In genomic region chr3:32321095-32321835, GRCh38 we compare ENCODE assay signal across 13 cellular contexts.
DNase-seq lines count a peak whose midpoint lies in the region; ATAC-seq and TF ChIP-seq lines count a peak whose summit lies in the region.
"Had no signal": no experiment of that assay in that cellular context is flagged by ENCODE, and none has a peak within 500 bp of the region (broad histone marks: within the 10 kb centered on the region; RNA-seq: fewer than 3 reads in every experiment).

No MANE protein-coding gene starts in this region.

- no peak overlapping the region for H3K4ac ChIP-seq in trophoblast cell (ENCODE audit: low read depth, low read length)

- peak overlapping the region; percentile 24 for H3K4me2 ChIP-seq in hepatocyte
- H3K4me2 ChIP-seq in trophoblast cell (ENCODE audit: low read length), result no peak overlapping the region

- no peak overlapping the region for H3K4me3 ChIP-seq in hepatocyte
- no peak overlapping the region for H3K4me3 ChIP-seq in trophoblast cell (ENCODE audit: low read depth, low read length)
- no peak overlapping the region for H3K4me3 ChIP-seq in left lung
- H3K4me3 ChIP-seq: SK-N-MC, skin epidermis had no signal

- CTCF ChIA-PET in WTC11 (lab: Charles Lee), result interaction anchor here (0.8 to 1.2 kb wide), 2 partner anchors 13 to 50 kb away, joined by 3 to 4 read pairs; no protein-coding TSS in a partner anchor

- 0 out of 2 replicates have a peak overlapping the region, but pooled peaks have one; percentile 4 for H3K4me3 Mint-ChIP-seq in WTC11

- intact Hi-C loops in left lung (cut with DNase I), result no loop called here

- no peak overlapping the region for H3K23ac ChIP-seq in trophoblast cell (ENCODE audit: low read length)

- peaks cover 8% of the 10 kb centered on the region for H3K4me1 ChIP-seq in hepatocyte (ENCODE audit: insufficient read depth)
- peaks cover 0 to 4% of the 10 kb centered on the region in 2 experiments for H3K4me1 ChIP-seq in trophoblast cell (ENCODE audit: control insufficient read depth in 1 of 2, insufficient read depth in 2 of 2, low read length in 2 of 2)
- H3K4me1 ChIP-seq in left lung, result no peaks in the 10 kb centered on the region

- DNase-seq in NCI-H1417 (lab: John Stamatoyannopoulos, UW), result peak in 2 of 3 experiments; percentile 12 to 51
- no peak for DNase-seq in NCI-H1417 treated with DMSO at 0.1 percent for 48 hours (lab: John Stamatoyannopoulos, UW)
- peak; percentile 48 for DNase-seq in WTC11 (ENCODE audit: low spot score)
- DNase-seq in hepatocyte (ENCODE audit: low spot score), result peak; percentile 28
- no peak for DNase-seq in trophoblast cell
- DNase-seq in left lung, result no peak
- DNase-seq in RPMI8226, result no peak
- DNase-seq: activated naive CD4-positive, alpha-beta T cell treated with Interleukin-2 at 50 U/mL for 16 hours; NK-92 treated with Interleukin-12 subunit alpha and Interleukin-12 subunit beta, amount 100 ng/mL, for 24 hours had no signal

- H2BK5ac ChIP-seq in trophoblast cell (ENCODE audit: low read depth, low read length, poor library complexity), result no peak overlapping the region

- H3K9me3 ChIP-seq in hepatocyte (ENCODE audit: low read depth), result no peaks in the 10 kb centered on the region
- H3K9me3 ChIP-seq in trophoblast cell (ENCODE audit: insufficient read depth, low read depth, low read length), result peaks cover 2% of the 10 kb centered on the region
- no peaks in the 10 kb centered on the region for H3K9me3 ChIP-seq in left lung

- H3K36me3 ChIP-seq in hepatocyte (replicated peaks; ENCODE audit: insufficient read depth, low read depth) (no peaks in the 10 kb centered on the region), trophoblast cell (ENCODE audit: control insufficient read depth in 1 of 2, insufficient read depth in 2 of 2, low read length in 2 of 2) (no peaks in the 10 kb centered on the region), left lung (no peaks in the 10 kb centered on the region)

- ATAC-seq in WTC11 (peak; percentile 66), HG03175 (IDR thresholded peaks at IDR 0.05; ENCODE audit: unreplicated experiment) (no peak), left lung (no peak)

- no peak overlapping the region for H2BK12ac ChIP-seq in trophoblast cell (ENCODE audit: low read length)

- H3K9me2 ChIP-seq in hepatocyte (replicated peaks; ENCODE audit: insufficient read depth), result no peaks in the 10 kb centered on the region

- H3K9ac ChIP-seq in trophoblast cell (ENCODE audit: low read length), result no peak overlapping the region

- H3K14ac ChIP-seq in trophoblast cell (ENCODE audit: low read length), result no peak overlapping the region

- peaks cover 52% of the 10 kb centered on the region for H3K4me1 Mint-ChIP-seq in WTC11

- H2AFZ ChIP-seq in hepatocyte (peak overlapping the region; percentile 26), trophoblast cell (ENCODE audit: insufficient read depth, low read length, poor library complexity) (peak overlapping the region; percentile 17)

- H3K36me3 Mint-ChIP-seq in WTC11, result no peaks in the 10 kb centered on the region

- H4K8ac ChIP-seq in trophoblast cell (ENCODE audit: low read depth, low read length), result no peak overlapping the region

- TF ChIP-seq CTCF in WTC11 (IDR thresholded peaks at IDR 0.05) (no peak), hepatocyte (IDR thresholded peaks at IDR 0.05; ENCODE audit: poor library complexity) (no peak), left lung (IDR thresholded peaks at IDR 0.05) (no peak)

- H3K79me2 ChIP-seq in hepatocyte (peaks cover 30% of the 10 kb centered on the region), trophoblast cell (ENCODE audit: control insufficient read depth, insufficient read depth, low read length, poor library complexity) (peaks cover 2% of the 10 kb centered on the region)

- no peaks in the 10 kb centered on the region for H3K27me3 ChIP-seq in hepatocyte
- no peaks in the 10 kb centered on the region for H3K27me3 ChIP-seq in trophoblast cell (ENCODE audit: insufficient read depth, low read length)
- H3K27me3 ChIP-seq in left lung, result no peaks in the 10 kb centered on the region

- peak overlapping the region; percentile 25 for H3K27ac Mint-ChIP-seq in WTC11

- no peaks in the 10 kb centered on the region for H3K9me3 Mint-ChIP-seq in WTC11

- POLR2A ChIA-PET in WTC11 (lab: Charles Lee), result no interaction called here

- no peak overlapping the region for H2AK5ac ChIP-seq in trophoblast cell (ENCODE audit: low read length)

- H3K27me3 Mint-ChIP-seq in WTC11 (ENCODE audit: low read depth), result no peaks in the 10 kb centered on the region

- H3K27ac ChIP-seq in hepatocyte, result peak overlapping the region; percentile 58
- H3K27ac ChIP-seq in trophoblast cell (ENCODE audit: low read depth, low read length), result no peak overlapping the region
- H3K27ac ChIP-seq in left lung, result no peak overlapping the region
- H3K27ac ChIP-seq: 22Rv1, SK-N-MC, skin epidermis had no signal

- peak overlapping the region; percentile 1 for H4K12ac ChIP-seq in trophoblast cell (ENCODE audit: low read depth, low read length)

- no peaks in the 10 kb centered on the region for H4K20me1 ChIP-seq in hepatocyte (ENCODE audit: insufficient read depth, poor library complexity, severe bottlenecking)

- H2BK120ac ChIP-seq in trophoblast cell (ENCODE audit: insufficient read depth, low read length, poor library complexity), result no peak overlapping the region

- H4K91ac ChIP-seq in trophoblast cell (ENCODE audit: low read depth, low read length), result no peak overlapping the region

- no peaks in the 10 kb centered on the region for H3K79me1 ChIP-seq in trophoblast cell (ENCODE audit: low read length)

- WGBS in hepatocyte (ENCODE audit: low lambda C conversion rate, missing lambda C conversion rate), result 44% methylated on average over 16 of the region's 16 CpGs
- no CpG with 5 or more reads among the region's 16 CpGs for WGBS in trophoblast cell (ENCODE audit: extremely low coverage, insufficient coverage, insufficient read length)

- no peak overlapping the region for H3K18ac ChIP-seq in trophoblast cell (ENCODE audit: low read length)

TF ChIP-seq in WTC11, 78 proteins besides CTCF, POLR2A, EP300 and RAD21:
- TF ChIP-seq, protein P1, sequence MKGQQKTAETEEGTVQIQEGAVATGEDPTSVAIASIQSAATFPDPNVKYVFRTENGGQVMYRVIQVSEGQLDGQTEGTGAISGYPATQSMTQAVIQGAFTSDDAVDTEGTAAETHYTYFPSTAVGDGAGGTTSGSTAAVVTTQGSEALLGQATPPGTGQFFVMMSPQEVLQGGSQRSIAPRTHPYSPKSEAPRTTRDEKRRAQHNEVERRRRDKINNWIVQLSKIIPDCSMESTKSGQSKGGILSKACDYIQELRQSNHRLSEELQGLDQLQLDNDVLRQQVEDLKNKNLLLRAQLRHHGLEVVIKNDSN (CRISPR knock-in tag; IDR thresholded peaks at IDR 0.05), result peak; percentile 61
- TF ChIP-seq ZNF423 (CRISPR knock-in tag; IDR thresholded peaks at IDR 0.05), result peak; percentile 53; the same call in 1 of the 2 replicates
- TF ChIP-seq, protein P2, sequence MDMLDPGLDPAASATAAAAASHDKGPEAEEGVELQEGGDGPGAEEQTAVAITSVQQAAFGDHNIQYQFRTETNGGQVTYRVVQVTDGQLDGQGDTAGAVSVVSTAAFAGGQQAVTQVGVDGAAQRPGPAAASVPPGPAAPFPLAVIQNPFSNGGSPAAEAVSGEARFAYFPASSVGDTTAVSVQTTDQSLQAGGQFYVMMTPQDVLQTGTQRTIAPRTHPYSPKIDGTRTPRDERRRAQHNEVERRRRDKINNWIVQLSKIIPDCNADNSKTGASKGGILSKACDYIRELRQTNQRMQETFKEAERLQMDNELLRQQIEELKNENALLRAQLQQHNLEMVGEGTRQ (CRISPR knock-in tag; IDR thresholded peaks at IDR 0.05), result peak; percentile 76
- TF ChIP-seq, protein P3, sequence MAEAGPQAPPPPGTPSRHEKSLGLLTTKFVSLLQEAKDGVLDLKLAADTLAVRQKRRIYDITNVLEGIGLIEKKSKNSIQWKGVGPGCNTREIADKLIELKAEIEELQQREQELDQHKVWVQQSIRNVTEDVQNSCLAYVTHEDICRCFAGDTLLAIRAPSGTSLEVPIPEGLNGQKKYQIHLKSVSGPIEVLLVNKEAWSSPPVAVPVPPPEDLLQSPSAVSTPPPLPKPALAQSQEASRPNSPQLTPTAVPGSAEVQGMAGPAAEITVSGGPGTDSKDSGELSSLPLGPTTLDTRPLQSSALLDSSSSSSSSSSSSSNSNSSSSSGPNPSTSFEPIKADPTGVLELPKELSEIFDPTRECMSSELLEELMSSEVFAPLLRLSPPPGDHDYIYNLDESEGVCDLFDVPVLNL (CRISPR knock-in tag; IDR thresholded peaks at IDR 0.05; ENCODE audit: borderline replicate concordance, low read depth), result no peak
- TF ChIP-seq FOXK1 (CRISPR knock-in tag; IDR thresholded peaks at IDR 0.05), result no peak

Comparison
In these comparisons a context has a peak if more than half of its experiments do, and no peak if none do; other contexts are left out.
1. DNase-seq: peak in NCI-H1417 (2 of 3), WTC11 (single experiment) and hepatocyte (single experiment); none in NCI-H1417 treated with DMSO at 0.1 percent for 48 hours (single experiment), trophoblast cell (0 of 2), left lung (0 of 2) and RPMI8226 (single experiment).